ENCODE assay signal across 1 cellular context in genomic region chr3:10238330-10238995, GRCh38.
TF ChIP-seq lines count a peak whose summit lies in the region.

No MANE protein-coding gene starts in this region.

TF ChIP-seq in HepG2, 621 proteins besides CTCF, POLR2A, EP300 and RAD21 (continued from another document):
- no peak for TF ChIP-seq ATF6 (CRISPR knock-in tag; conservative IDR thresholded peaks at IDR 0.05)
